ENCODE assay signal across 1 cellular context in the genomic region with DNA sequence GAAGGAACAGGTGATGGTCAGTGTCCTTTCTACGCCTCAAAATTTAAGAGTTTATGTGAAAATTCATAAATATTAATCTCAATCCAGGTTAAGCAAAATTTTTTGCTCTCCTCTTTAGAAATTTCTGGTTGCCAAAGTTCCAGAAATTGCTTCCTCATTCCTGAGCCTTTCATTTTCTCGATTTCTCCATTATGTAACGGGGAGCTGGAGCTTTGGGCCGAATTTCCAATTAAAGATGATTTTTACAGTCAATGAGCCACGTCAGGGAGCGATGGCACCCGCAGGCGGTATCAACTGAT.
TF ChIP-seq lines count a peak whose summit lies in the region.

No MANE protein-coding gene starts in this region.

TF ChIP-seq in WTC11, 78 proteins besides CTCF, POLR2A, EP300 and RAD21 (continued from another document):
- TF ChIP-seq, protein P1, sequence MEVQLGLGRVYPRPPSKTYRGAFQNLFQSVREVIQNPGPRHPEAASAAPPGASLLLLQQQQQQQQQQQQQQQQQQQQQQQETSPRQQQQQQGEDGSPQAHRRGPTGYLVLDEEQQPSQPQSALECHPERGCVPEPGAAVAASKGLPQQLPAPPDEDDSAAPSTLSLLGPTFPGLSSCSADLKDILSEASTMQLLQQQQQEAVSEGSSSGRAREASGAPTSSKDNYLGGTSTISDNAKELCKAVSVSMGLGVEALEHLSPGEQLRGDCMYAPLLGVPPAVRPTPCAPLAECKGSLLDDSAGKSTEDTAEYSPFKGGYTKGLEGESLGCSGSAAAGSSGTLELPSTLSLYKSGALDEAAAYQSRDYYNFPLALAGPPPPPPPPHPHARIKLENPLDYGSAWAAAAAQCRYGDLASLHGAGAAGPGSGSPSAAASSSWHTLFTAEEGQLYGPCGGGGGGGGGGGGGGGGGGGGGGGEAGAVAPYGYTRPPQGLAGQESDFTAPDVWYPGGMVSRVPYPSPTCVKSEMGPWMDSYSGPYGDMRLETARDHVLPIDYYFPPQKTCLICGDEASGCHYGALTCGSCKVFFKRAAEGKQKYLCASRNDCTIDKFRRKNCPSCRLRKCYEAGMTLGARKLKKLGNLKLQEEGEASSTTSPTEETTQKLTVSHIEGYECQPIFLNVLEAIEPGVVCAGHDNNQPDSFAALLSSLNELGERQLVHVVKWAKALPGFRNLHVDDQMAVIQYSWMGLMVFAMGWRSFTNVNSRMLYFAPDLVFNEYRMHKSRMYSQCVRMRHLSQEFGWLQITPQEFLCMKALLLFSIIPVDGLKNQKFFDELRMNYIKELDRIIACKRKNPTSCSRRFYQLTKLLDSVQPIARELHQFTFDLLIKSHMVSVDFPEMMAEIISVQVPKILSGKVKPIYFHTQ (CRISPR knock-in tag; IDR thresholded peaks at IDR 0.05) = no peak
- TF ChIP-seq, protein P2, sequence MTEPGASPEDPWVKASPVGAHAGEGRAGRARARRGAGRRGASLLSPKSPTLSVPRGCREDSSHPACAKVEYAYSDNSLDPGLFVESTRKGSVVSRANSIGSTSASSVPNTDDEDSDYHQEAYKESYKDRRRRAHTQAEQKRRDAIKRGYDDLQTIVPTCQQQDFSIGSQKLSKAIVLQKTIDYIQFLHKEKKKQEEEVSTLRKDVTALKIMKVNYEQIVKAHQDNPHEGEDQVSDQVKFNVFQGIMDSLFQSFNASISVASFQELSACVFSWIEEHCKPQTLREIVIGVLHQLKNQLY (CRISPR knock-in tag; IDR thresholded peaks at IDR 0.05) = no peak
- TF ChIP-seq TP53 (CRISPR knock-in tag; IDR thresholded peaks at IDR 0.05) (no peak), FOXK1 (CRISPR knock-in tag; IDR thresholded peaks at IDR 0.05) (no peak), CREB1 (CRISPR knock-in tag; IDR thresholded peaks at IDR 0.05) (no peak), CREM (CRISPR knock-in tag; IDR thresholded peaks at IDR 0.05) (no peak), ELF4 (CRISPR knock-in tag; IDR thresholded peaks at IDR 0.05; ENCODE audit: low read depth) (no peak), ZNF138 (CRISPR knock-in tag; conservative IDR thresholded peaks at IDR 0.05) (no peak)
- TF ChIP-seq, protein P3, sequence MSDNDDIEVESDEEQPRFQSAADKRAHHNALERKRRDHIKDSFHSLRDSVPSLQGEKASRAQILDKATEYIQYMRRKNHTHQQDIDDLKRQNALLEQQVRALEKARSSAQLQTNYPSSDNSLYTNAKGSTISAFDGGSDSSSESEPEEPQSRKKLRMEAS (CRISPR knock-in tag; IDR thresholded peaks at IDR 0.05) = no peak
- TF ChIP-seq, protein P4, sequence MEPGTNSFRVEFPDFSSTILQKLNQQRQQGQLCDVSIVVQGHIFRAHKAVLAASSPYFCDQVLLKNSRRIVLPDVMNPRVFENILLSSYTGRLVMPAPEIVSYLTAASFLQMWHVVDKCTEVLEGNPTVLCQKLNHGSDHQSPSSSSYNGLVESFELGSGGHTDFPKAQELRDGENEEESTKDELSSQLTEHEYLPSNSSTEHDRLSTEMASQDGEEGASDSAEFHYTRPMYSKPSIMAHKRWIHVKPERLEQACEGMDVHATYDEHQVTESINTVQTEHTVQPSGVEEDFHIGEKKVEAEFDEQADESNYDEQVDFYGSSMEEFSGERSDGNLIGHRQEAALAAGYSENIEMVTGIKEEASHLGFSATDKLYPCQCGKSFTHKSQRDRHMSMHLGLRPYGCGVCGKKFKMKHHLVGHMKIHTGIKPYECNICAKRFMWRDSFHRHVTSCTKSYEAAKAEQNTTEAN (CRISPR knock-in tag; IDR thresholded peaks at IDR 0.05) = no peak
- TF ChIP-seq, protein P5, sequence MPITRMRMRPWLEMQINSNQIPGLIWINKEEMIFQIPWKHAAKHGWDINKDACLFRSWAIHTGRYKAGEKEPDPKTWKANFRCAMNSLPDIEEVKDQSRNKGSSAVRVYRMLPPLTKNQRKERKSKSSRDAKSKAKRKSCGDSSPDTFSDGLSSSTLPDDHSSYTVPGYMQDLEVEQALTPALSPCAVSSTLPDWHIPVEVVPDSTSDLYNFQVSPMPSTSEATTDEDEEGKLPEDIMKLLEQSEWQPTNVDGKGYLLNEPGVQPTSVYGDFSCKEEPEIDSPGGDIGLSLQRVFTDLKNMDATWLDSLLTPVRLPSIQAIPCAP (CRISPR knock-in tag; IDR thresholded peaks at IDR 0.05) = no peak
- TF ChIP-seq, protein P6, sequence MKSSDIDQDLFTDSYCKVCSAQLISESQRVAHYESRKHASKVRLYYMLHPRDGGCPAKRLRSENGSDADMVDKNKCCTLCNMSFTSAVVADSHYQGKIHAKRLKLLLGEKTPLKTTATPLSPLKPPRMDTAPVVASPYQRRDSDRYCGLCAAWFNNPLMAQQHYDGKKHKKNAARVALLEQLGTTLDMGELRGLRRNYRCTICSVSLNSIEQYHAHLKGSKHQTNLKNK (CRISPR knock-in tag; IDR thresholded peaks at IDR 0.05) = no peak
- TF ChIP-seq, protein P7, sequence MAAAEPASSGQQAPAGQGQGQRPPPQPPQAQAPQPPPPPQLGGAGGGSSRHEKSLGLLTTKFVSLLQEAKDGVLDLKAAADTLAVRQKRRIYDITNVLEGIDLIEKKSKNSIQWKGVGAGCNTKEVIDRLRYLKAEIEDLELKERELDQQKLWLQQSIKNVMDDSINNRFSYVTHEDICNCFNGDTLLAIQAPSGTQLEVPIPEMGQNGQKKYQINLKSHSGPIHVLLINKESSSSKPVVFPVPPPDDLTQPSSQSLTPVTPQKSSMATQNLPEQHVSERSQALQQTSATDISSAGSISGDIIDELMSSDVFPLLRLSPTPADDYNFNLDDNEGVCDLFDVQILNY (CRISPR knock-in tag; IDR thresholded peaks at IDR 0.05) = no peak
- TF ChIP-seq, protein P8, sequence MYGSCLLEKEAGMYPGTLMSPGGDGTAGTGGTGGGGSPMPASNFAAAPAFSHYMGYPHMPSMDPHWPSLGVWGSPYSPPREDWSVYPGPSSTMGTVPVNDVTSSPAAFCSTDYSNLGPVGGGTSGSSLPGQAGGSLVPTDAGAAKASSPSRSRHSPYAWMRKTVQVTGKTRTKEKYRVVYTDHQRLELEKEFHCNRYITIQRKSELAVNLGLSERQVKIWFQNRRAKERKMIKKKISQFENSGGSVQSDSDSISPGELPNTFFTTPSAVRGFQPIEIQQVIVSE (CRISPR knock-in tag; IDR thresholded peaks at IDR 0.05; ENCODE audit: borderline replicate concordance) = no peak
